ENCODE assay signal across 18 cellular contexts in genomic region chr12:62716037-62716436, GRCh38.
"Had no signal": no experiment of that assay in that cellular context is flagged by ENCODE, and none has a peak within 500 bp of the region (broad histone marks: within the 10 kb centered on the region; RNA-seq: fewer than 3 reads in every experiment).

No MANE protein-coding gene starts in this region.

- H3K4me1 Mint-ChIP-seq: activated CD8-positive, alpha-beta memory T cell treated with anti-CD3 and anti-CD28 coated beads, Interleukin-2, amount 10 ng/mL, durations not matched to agents 7 days and 5 days; activated naive CD4-positive, alpha-beta T cell treated with anti-CD3 and anti-CD28 coated beads, Interleukin-2, amount 10 ng/mL, durations not matched to agents 7 days and 5 days; memory B cell; stimulated activated naive B cell treated with anti-CD40 and anti-IgM and Interleukin-4, amounts not matched to agents 10 μg/mL and 1 μg/mL and 100 μg/mL, for 72 hours had no signal

- H3K4me1 ChIP-seq: foreskin keratinocyte had no signal

- ATAC-seq: activated CD8-positive, alpha-beta memory T cell treated with anti-CD3 and anti-CD28 coated beads, Interleukin-2, amount 10 ng/mL, durations not matched to agents 7 days and 5 days; foreskin keratinocyte; mucosa of descending colon; stimulated activated naive B cell treated with anti-CD40 and anti-IgM and Interleukin-4, amounts not matched to agents 10 μg/mL and 1 μg/mL and 100 μg/mL, for 72 hours had no signal

- H3K27me3 ChIP-seq: foreskin keratinocyte, testis had no signal

- H3K27me3 Mint-ChIP-seq: activated CD4-positive, alpha-beta memory T cell treated with anti-CD3 and anti-CD28 coated beads for 36 hours; activated CD8-positive, alpha-beta memory T cell treated with anti-CD3 and anti-CD28 coated beads, Interleukin-2, amount 10 ng/mL, durations not matched to agents 7 days and 5 days; memory B cell; progenitor cell of endocrine pancreas; stimulated activated naive B cell treated with anti-CD40 and anti-IgM and Interleukin-4, amounts not matched to agents 10 μg/mL and 1 μg/mL and 100 μg/mL, for 72 hours; type B pancreatic cell had no signal

- H3K36me3 Mint-ChIP-seq: activated CD4-positive, alpha-beta memory T cell treated with anti-CD3 and anti-CD28 coated beads for 36 hours; activated CD8-positive, alpha-beta memory T cell treated with anti-CD3 and anti-CD28 coated beads, Interleukin-2, amount 10 ng/mL, durations not matched to agents 7 days and 5 days; activated naive CD4-positive, alpha-beta T cell treated with anti-CD3 and anti-CD28 coated beads, Interleukin-2, amount 10 ng/mL, durations not matched to agents 7 days and 5 days; memory B cell; stimulated activated naive B cell treated with anti-CD40 and anti-IgM and Interleukin-4, amounts not matched to agents 10 μg/mL and 1 μg/mL and 100 μg/mL, for 72 hours had no signal

- H3K4me3 ChIP-seq: mucosa of descending colon, testis had no signal

- H3K27ac Mint-ChIP-seq: activated CD4-positive, alpha-beta memory T cell treated with anti-CD3 and anti-CD28 coated beads for 36 hours; activated CD8-positive, alpha-beta memory T cell treated with anti-CD3 and anti-CD28 coated beads, Interleukin-2, amount 10 ng/mL, durations not matched to agents 7 days and 5 days; activated naive CD4-positive, alpha-beta T cell treated with anti-CD3 and anti-CD28 coated beads, Interleukin-2, amount 10 ng/mL, durations not matched to agents 7 days and 5 days; memory B cell; progenitor cell of endocrine pancreas; stimulated activated naive B cell treated with anti-CD40 and anti-IgM and Interleukin-4, amounts not matched to agents 10 μg/mL and 1 μg/mL and 100 μg/mL, for 72 hours; type B pancreatic cell had no signal

- H3K4me3 Mint-ChIP-seq: activated CD4-positive, alpha-beta memory T cell treated with anti-CD3 and anti-CD28 coated beads for 36 hours; activated CD8-positive, alpha-beta memory T cell treated with anti-CD3 and anti-CD28 coated beads, Interleukin-2, amount 10 ng/mL, durations not matched to agents 7 days and 5 days; activated naive CD4-positive, alpha-beta T cell treated with anti-CD3 and anti-CD28 coated beads, Interleukin-2, amount 10 ng/mL, durations not matched to agents 7 days and 5 days; memory B cell; stimulated activated naive B cell treated with anti-CD40 and anti-IgM and Interleukin-4, amounts not matched to agents 10 μg/mL and 1 μg/mL and 100 μg/mL, for 72 hours; type B pancreatic cell had no signal

- H3K27ac ChIP-seq: foreskin keratinocyte, testis had no signal

- DNase-seq: activated CD4-positive, alpha-beta memory T cell treated with anti-CD3 and anti-CD28 coated beads for 36 hours; activated CD4-positive, alpha-beta T cell treated with anti-CD3 and anti-CD28 coated beads for 48 hours; activated CD4-positive, CD25-positive, alpha-beta regulatory T cell; activated CD8-positive, alpha-beta memory T cell treated with anti-CD3 and anti-CD28 coated beads, Interleukin-2, amount 10 ng/mL, durations not matched to agents 7 days and 5 days; activated effector memory CD4-positive, alpha-beta T cell treated with anti-CD3 and anti-CD28 coated beads, Interleukin-2, amount 50 U/mL, for 16 hours; activated naive CD4-positive, alpha-beta T cell treated with anti-CD3 and anti-CD28 coated beads, Interleukin-2, amount 10 ng/mL, durations not matched to agents 7 days and 5 days; activated T-cell treated with anti-CD3 and anti-CD28 coated beads for 4 hours; effector CD8-positive, alpha-beta T cell; foreskin keratinocyte; mucosa of descending colon; stimulated activated CD4-positive, alpha-beta T cell treated with anti-CD3 and anti-CD28 coated beads, Interleukin-2, amount 100 ng/mL, for 48 hours; stimulated activated CD8-positive, alpha-beta memory T cell treated with anti-CD3 and anti-CD28 coated beads, Interleukin-4, amount 100 ng/mL, for 48 hours; stimulated activated naive B cell treated with anti-CD40 and anti-IgM and Interleukin-4, amounts not matched to agents 10 μg/mL and 1 μg/mL and 100 μg/mL, for 72 hours; T-helper 2 cell had no signal

- H3K9me3 ChIP-seq: mucosa of descending colon, testis had no signal

- H3K9me3 Mint-ChIP-seq: activated CD4-positive, alpha-beta memory T cell treated with anti-CD3 and anti-CD28 coated beads for 36 hours; activated naive CD4-positive, alpha-beta T cell treated with anti-CD3 and anti-CD28 coated beads, Interleukin-2, amount 10 ng/mL, durations not matched to agents 7 days and 5 days; memory B cell; stimulated activated naive B cell treated with anti-CD40 and anti-IgM and Interleukin-4, amounts not matched to agents 10 μg/mL and 1 μg/mL and 100 μg/mL, for 72 hours; type B pancreatic cell had no signal
